ENCODE assay signal across 23 cellular contexts in genomic region chr12:2016862-2017723, GRCh38. TPM values are rescaled to one million over a fixed set of nuclear protein-coding genes. Genes with fewer than 3 reads are reported as not detected.
DNase-seq lines count a peak whose midpoint lies in the region; ATAC-seq and TF ChIP-seq lines count a peak whose summit lies in the region.
"Had no signal": no experiment of that assay in that cellular context is flagged by ENCODE, and none has a peak within 500 bp of the region (broad histone marks: within the 10 kb centered on the region; RNA-seq: fewer than 3 reads in every experiment).

No MANE protein-coding gene starts in this region.

- no peak overlapping the region for H3K4me3 Mint-ChIP-seq in endodermal cell
- H3K4me3 Mint-ChIP-seq: naive B cell had no signal

- 88 to 90% methylated on average over 7 to 9 of the region's 9 CpGs for WGBS in endodermal cell (ENCODE audit: insufficient coverage in 1 of 2, insufficient read length in 1 of 2), 2 experiments

- H3K4me1 Mint-ChIP-seq in endodermal cell = peaks cover 25% of the 10 kb centered on the region
- H3K4me1 Mint-ChIP-seq: naive B cell had no signal

- H3K27ac Mint-ChIP-seq in endodermal cell = no peak overlapping the region
- H3K27ac Mint-ChIP-seq: naive B cell had no signal

- H3K27me3 ChIP-seq in A673 (replicated peaks; ENCODE audit: insufficient read depth, low read depth, low read length, poor library complexity) (no peaks in the 10 kb centered on the region), endodermal cell (ENCODE audit: control insufficient read depth, insufficient read depth, low read length, poor library complexity, severe bottlenecking) (peaks cover 10% of the 10 kb centered on the region)
- H3K27me3 ChIP-seq: BLaER1, stomach, upper lobe of right lung had no signal

- DNase-seq in NCI-H345 (lab: John Stamatoyannopoulos, UW) (peak; percentile 18), NCI-H345 treated with DMSO at 0.1 percent for 48 hours (lab: John Stamatoyannopoulos, UW; ENCODE audit: unreplicated experiment) (no peak), A673 (ENCODE audit: low spot score) (peak; percentile 12), NCI-H128 (lab: John Stamatoyannopoulos, UW; ENCODE audit: unreplicated experiment) (peak; percentile 48), left kidney (ENCODE audit: low read depth, low spot score) (peak; percentile 50), endodermal cell (no peak)
- no peak for DNase-seq in stimulated activated naive CD4-positive, alpha-beta T cell (lab: John Stamatoyannopoulos, UW)
- DNase-seq: activated CD4-positive, alpha-beta T cell treated with anti-CD3 and anti-CD28 coated beads, Interleukin-2, amount 50 U/mL, for 4 hours; brain microvascular endothelial cell; H7; naive B cell; NCI-H1694 treated with DMSO at 0.1 percent for 48 hours; NCI-H510A; SIG-M5; stimulated activated CD4-positive, alpha-beta T cell treated with anti-CD3 and anti-CD28 coated beads, Interleukin-2, amount 100 ng/mL, for 24 hours; stomach; upper lobe of right lung had no signal

- H3K27ac ChIP-seq in A673 (ENCODE audit: low read depth, low read length, poor library complexity, severe bottlenecking) (no peak overlapping the region), endodermal cell (ENCODE audit: low read depth, low read length) (no peak overlapping the region)
- H3K27ac ChIP-seq: A549, BLaER1, brain microvascular endothelial cell, coronary artery, parathyroid adenoma, upper lobe of right lung had no signal

- no peaks in the 10 kb centered on the region for H3K9me3 Mint-ChIP-seq in endodermal cell

- H3K9me3 ChIP-seq in A673 (ENCODE audit: low read depth, low read length, poor library complexity, severe bottlenecking) = no peaks in the 10 kb centered on the region
- H3K9me3 ChIP-seq in endodermal cell (ENCODE audit: control insufficient read depth, low read length) = no peaks in the 10 kb centered on the region
- H3K9me3 ChIP-seq: A549, BLaER1, stomach, upper lobe of right lung had no signal

- no peak overlapping the region for H3K4me3 ChIP-seq in A673 (ENCODE audit: low read depth, low read length, poor library complexity, severe bottlenecking)
- H3K4me3 ChIP-seq in endodermal cell (ENCODE audit: low read length) = no peak overlapping the region
- H3K4me3 ChIP-seq: A549, BLaER1, coronary artery, lung, stomach, upper lobe of right lung had no signal

- H3K9ac ChIP-seq in endodermal cell (ENCODE audit: extremely low read depth, low read length, poor library complexity, severe bottlenecking) = no peak overlapping the region
- H3K9ac ChIP-seq: BLaER1, parathyroid adenoma had no signal

- POLR2A ChIA-PET in A673 (lab: Charles Lee; ENCODE audit: low non-redundant PET) = no interaction called here

- H3K4me1 ChIP-seq in A673 (ENCODE audit: insufficient read depth, low read length, poor library complexity, severe bottlenecking) (no peaks in the 10 kb centered on the region), endodermal cell (ENCODE audit: control insufficient read depth, insufficient read depth, low read length) (peaks cover 5% of the 10 kb centered on the region)
- H3K4me1 ChIP-seq: A549, BLaER1 had no signal

- H3K36me3 Mint-ChIP-seq in endodermal cell (ENCODE audit: low read depth) = no peaks in the 10 kb centered on the region
- H3K36me3 Mint-ChIP-seq: naive B cell had no signal

- no TSS peak for BruUV-seq in A673 (replicated peaks; lab: Mats Ljungman, UMichigan)

- CTCF ChIA-PET in A673 (lab: Charles Lee) = no interaction called here

- no peak for ATAC-seq in GM21786 (IDR thresholded peaks at IDR 0.05; ENCODE audit: unreplicated experiment)
- ATAC-seq: A549, upper lobe of right lung had no signal

- intact Hi-C loops in A673 (cut with micrococcal nuclease; ENCODE audit: unreplicated experiment) = no loop called here

- H3K27me3 Mint-ChIP-seq in endodermal cell (ENCODE audit: insufficient read depth) = peaks cover 6% of the 10 kb centered on the region

- TF ChIP-seq CTCF in A673 (conservative IDR thresholded peaks at IDR 0.05; ENCODE audit: low read depth, low read length) (no peak), endodermal cell (conservative IDR thresholded peaks at IDR 0.05) (no peak)

- H3K36me3 ChIP-seq in A673 (ENCODE audit: insufficient read depth, low read length, poor library complexity, severe bottlenecking) = no peaks in the 10 kb centered on the region
- no peaks in the 10 kb centered on the region for H3K36me3 ChIP-seq in endodermal cell (ENCODE audit: control insufficient read depth, insufficient read depth, low read length)
- H3K36me3 ChIP-seq: BLaER1, brain microvascular endothelial cell, stomach, upper lobe of right lung had no signal

RNA-seq across cellular contexts. Expression of gene DCP1B, which starts 12.8 kb away (rescaled TPM):
- total RNA-seq in A673 (2021) = 8.8 and 9.7 TPM in 2 replicates
- total RNA-seq in endodermal cell = 10 to 100 TPM; 18.3 to 35.4 TPM
- 26.9 TPM for polyA plus RNA-seq in endodermal cell (2013, experiment 1 of 2)
- 25.0 TPM for polyA plus RNA-seq in endodermal cell (2013, experiment 2 of 2)

RNA-seq across cellular contexts. Expression of gene CACNA1C, which starts 35.7 kb away (rescaled TPM):
- total RNA-seq in A673 (2021) (3.7 and 5.2 TPM in 2 replicates), endodermal cell (1 to 10 TPM in 1 of 2 donors, under 1 TPM in 1; 0.86 to 6.3 TPM)
- 1.3 TPM for polyA plus RNA-seq in endodermal cell (2013, experiment 1 of 2)
- polyA plus RNA-seq in endodermal cell (2013, experiment 2 of 2) = 2.6 TPM
- polyA plus RNA-seq: A549 had no signal

Comparison
In these comparisons a context has a peak if more than half of its experiments do, and no peak if none do; other contexts are left out.
1. DNase-seq: peak in NCI-H345 (single experiment), A673 (single experiment), NCI-H128 (single experiment) and left kidney (single experiment); none in NCI-H345 treated with DMSO at 0.1 percent for 48 hours (single experiment), stimulated activated naive CD4-positive, alpha-beta T cell (0 of 6) and endodermal cell (single experiment).